In genomic region chr10:116690356-116691078, GRCh38 we compare ENCODE assay signal across 9 cellular contexts. TPM values are rescaled to one million over a fixed set of nuclear protein-coding genes. Genes with fewer than 3 reads are reported as not detected.
DNase-seq lines count a peak whose midpoint lies in the region; ATAC-seq and TF ChIP-seq lines count a peak whose summit lies in the region.
"Had no signal": no experiment of that assay in that cellular context is flagged by ENCODE, and none has a peak within 500 bp of the region (broad histone marks: within the 10 kb centered on the region; RNA-seq: fewer than 3 reads in every experiment).

No MANE protein-coding gene starts in this region.

- H3K4me2 ChIP-seq in fibroblast of lung (ENCODE audit: extremely low read depth, insufficient read depth, low read length), result no peak overlapping the region

- no peaks in the 10 kb centered on the region for H3K79me2 ChIP-seq in fibroblast of lung (ENCODE audit: control insufficient read depth, insufficient read depth, low read length)

- TF ChIP-seq CTCF in fibroblast of lung (conservative IDR thresholded peaks at IDR 0.05 in 1 of 2, IDR thresholded peaks at IDR 0.05 in 1 of 2; ENCODE audit: low read depth in 1 of 2, low read length in 2 of 2) (peak; percentile 38 to 41), upper lobe of right lung (IDR thresholded peaks at IDR 0.05) (peak; percentile 18)

- H3K27me3 ChIP-seq in fibroblast of lung (ENCODE audit: control insufficient read depth, insufficient read depth, low read length) (no peaks in the 10 kb centered on the region), upper lobe of right lung (no peaks in the 10 kb centered on the region)

- H3K9me3 ChIP-seq in fibroblast of lung (ENCODE audit: control insufficient read depth, insufficient read depth, low read depth, low read length) (no peaks in the 10 kb centered on the region), upper lobe of right lung (no peaks in the 10 kb centered on the region)

- peak; percentile 18 for DNase-seq in NCI-H1694 treated with DMSO at 0.1 percent for 48 hours (lab: John Stamatoyannopoulos, UW)
- DNase-seq in NCI-H1694 (lab: John Stamatoyannopoulos, UW), result no peak
- peak; percentile 9 to 39 for DNase-seq in fibroblast of lung (ENCODE audit: low read depth in 2 of 2)
- peak; percentile 57 for DNase-seq in midbrain (lab: John Stamatoyannopoulos, UW)
- DNase-seq in upper lobe of right lung, result no peak
- no peak for DNase-seq in EL
- no peak for DNase-seq in NCI-H226
- DNase-seq: activated naive CD4-positive, alpha-beta T cell treated with anti-CD3 and anti-CD28 coated beads, Interleukin-2, amount 50 U/mL, for 16 hours had no signal

- ATAC-seq in upper lobe of right lung, result no peak
- no peak for ATAC-seq in GM21367 (IDR thresholded peaks at IDR 0.05; ENCODE audit: unreplicated experiment)

- no peaks in the 10 kb centered on the region for H4K20me1 ChIP-seq in fibroblast of lung (ENCODE audit: control insufficient read depth, extremely low read depth, insufficient read depth, low read length)

- H3K9ac ChIP-seq in fibroblast of lung (ENCODE audit: insufficient read depth, low read length), result no peak overlapping the region

- H3K4me3 ChIP-seq in fibroblast of lung (replicated peaks in 1 of 4; ENCODE audit: control extremely low read depth in 1 of 4, insufficient read depth in 1 of 4, low read depth in 3 of 4, low read length in 4 of 4) (no peak overlapping the region), upper lobe of right lung (no peak overlapping the region)

- H3K36me3 ChIP-seq in fibroblast of lung (ENCODE audit: control insufficient read depth, insufficient read depth, low read length) (peaks cover 2% of the 10 kb centered on the region), upper lobe of right lung (no peaks in the 10 kb centered on the region)

- intact Hi-C loops in upper lobe of right lung (cut with DNase I), result no loop called here

- no peak overlapping the region for H2AFZ ChIP-seq in fibroblast of lung (ENCODE audit: low read length)

- H3K4me1 ChIP-seq in fibroblast of lung (ENCODE audit: control insufficient read depth, extremely low read depth, insufficient read depth, low read length) (peaks cover 19% of the 10 kb centered on the region), upper lobe of right lung (peaks cover 22% of the 10 kb centered on the region)

- H3K27ac ChIP-seq in fibroblast of lung (ENCODE audit: insufficient read depth, low read length) (no peak overlapping the region), upper lobe of right lung (no peak overlapping the region)

RNA-seq across cellular contexts. Expression of gene HSPA12A, which starts 51.8 kb away (rescaled TPM):
- total RNA-seq in fibroblast of lung (9.5 and 15.7 TPM in 2 replicates), upper lobe of right lung (7.4 TPM)
- polyA plus RNA-seq in fibroblast of lung, result 14.4 and 16.9 TPM in 2 replicates
- polyA plus RNA-seq in fibroblast of lung (2012), result 10.8 and 12.3 TPM in 2 replicates
- 16.5 and 34.2 TPM in 2 replicates for polyA minus RNA-seq in fibroblast of lung (ENCODE audit: low replicate concordance)

Comparison
In these comparisons a context has a peak if more than half of its experiments do, and no peak if none do; other contexts are left out.
1. DNase-seq: peak in NCI-H1694 treated with DMSO at 0.1 percent for 48 hours (single experiment), fibroblast of lung (2 of 2) and midbrain (single experiment); none in NCI-H1694 (single experiment), upper lobe of right lung (single experiment), EL (single experiment) and NCI-H226 (single experiment).